Comparison of ENCODE assay signal across 23 cellular contexts in the genomic region with DNA sequence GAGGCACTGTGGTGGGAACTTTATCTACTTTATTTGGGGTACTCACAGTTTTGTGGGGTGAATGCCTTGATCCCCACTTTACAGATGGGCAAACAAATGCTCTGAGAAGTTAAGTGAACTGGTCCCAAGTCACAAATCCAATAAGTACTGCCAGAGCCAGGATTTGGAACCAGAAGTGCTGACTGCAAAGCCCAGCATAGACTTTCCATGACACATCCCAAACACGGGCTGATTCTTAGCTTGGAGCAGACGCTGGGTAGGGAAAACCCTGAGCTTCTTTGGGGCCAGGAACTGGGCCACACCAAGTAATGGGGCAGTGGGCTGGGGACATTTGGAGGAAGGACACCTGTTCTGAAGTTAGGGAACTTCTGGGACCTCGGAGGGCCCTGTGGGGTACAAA. TPM values are rescaled to one million over a fixed set of nuclear protein-coding genes. Genes with fewer than 3 reads are reported as not detected.
DNase-seq lines count a peak whose midpoint lies in the region; ATAC-seq and TF ChIP-seq lines count a peak whose summit lies in the region.
"Had no signal": no experiment of that assay in that cellular context is flagged by ENCODE, and none has a peak within 500 bp of the region (broad histone marks: within the 10 kb centered on the region; RNA-seq: fewer than 3 reads in every experiment).

No MANE protein-coding gene starts in this region.

- CTCF ChIA-PET in PC-3 (lab: Charles Lee), result no interaction called here

- H4K20me1 ChIP-seq in PC-3 (ENCODE audit: low read length), result no peaks in the 10 kb centered on the region

- no peak for TF ChIP-seq CTCF in right atrium auricular region (IDR thresholded peaks at IDR 0.05)
- TF ChIP-seq CTCF in spleen (IDR thresholded peaks at IDR 0.05 in 8 of 11, conservative IDR thresholded peaks at IDR 0.05 in 3 of 11), result no peak
- TF ChIP-seq CTCF in PC-3 (conservative IDR thresholded peaks at IDR 0.05; ENCODE audit: low read depth, low read length), result no peak
- no peak for TF ChIP-seq CTCF in Peyer's patch (IDR thresholded peaks at IDR 0.05)

- DNase-seq in Right ventricle myocardium superior, result no peak
- no peak for DNase-seq in Right ventricle myocardium inferior (ENCODE audit: missing footprints)
- DNase-seq in right atrium auricular region (ENCODE audit: low spot score), result no peak
- DNase-seq in spleen, result no peak
- DNase-seq in PC-3, result no peak
- DNase-seq in Peyer's patch, result no peak
- DNase-seq: activated CD4-positive, alpha-beta T cell treated with anti-CD3 and anti-CD28 coated beads, Interleukin-2, amount 10 ng/mL, durations not matched to agents 24 days and 14 days; activated naive CD4-positive, alpha-beta T cell treated with anti-CD3 and anti-CD28 coated beads, Interleukin-2, amount 10 ng/mL, durations not matched to agents 7 days and 5 days; amygdala; CD8-positive, alpha-beta T cell; cortex of kidney; kidney; mammary epithelial cell; NCI-H1417 treated with DMSO at 0.1 percent for 48 hours; NCI-H510A treated with DMSO at 0.1 percent for 48 hours; SK-N-SH; T-helper 2 cell had no signal

- no peaks in the 10 kb centered on the region for H3K9me2 ChIP-seq in PC-3 (replicated peaks; ENCODE audit: low read length)
- H3K9me2 ChIP-seq: SK-N-SH had no signal

- POLR2A ChIA-PET in PC-3 (lab: Charles Lee; ENCODE audit: unreplicated experiment), result no interaction called here

- H3K4me1 ChIP-seq in right atrium auricular region, result peaks cover 0 to 77% of the 10 kb centered on the region in 2 donors
- H3K4me1 ChIP-seq in spleen, result peaks cover 0 to 36% (median 0%) of the 10 kb centered on the region in 6 donors
- H3K4me1 ChIP-seq in PC-3 (ENCODE audit: insufficient read depth, low read length), result peaks cover 53% of the 10 kb centered on the region
- peaks cover 0 to 12% (median 0%) of the 10 kb centered on the region in 4 donors for H3K4me1 ChIP-seq in Peyer's patch

- H3K27me3 ChIP-seq in right atrium auricular region, result no peaks in the 10 kb centered on the region
- H3K27me3 ChIP-seq in spleen (replicated peaks in 1 of 7), result no peaks in the 10 kb centered on the region
- H3K27me3 ChIP-seq in PC-3 (ENCODE audit: low read length), result no peaks in the 10 kb centered on the region
- H3K27me3 ChIP-seq in Peyer's patch, result no peaks in the 10 kb centered on the region

- intact Hi-C loops in Right ventricle myocardium superior (cut with DNase I), result no loop called here
- intact Hi-C loops in Right ventricle myocardium inferior (cut with DNase I), result no loop called here
- intact Hi-C loops in spleen (cut with DNase I; ENCODE audit: low total_unique reads), result no loop called here
- intact Hi-C loops in PC-3 (cut with micrococcal nuclease), result loop anchor here (5.0 kb wide), 1 partner anchor 66 kb away; no protein-coding TSS in a partner anchor

- TF ChIP-seq POLR2A in spleen (IDR thresholded peaks at IDR 0.05) (no peak), Peyer's patch (IDR thresholded peaks at IDR 0.05) (no peak)

- H3K27ac ChIP-seq in right atrium auricular region (peak overlapping the region; percentile 55 to 74), spleen (peak overlapping the region in 7 of 8 donors; percentile 12 to 52 (median 36)), PC-3 (ENCODE audit: low read length) (no peak overlapping the region), Peyer's patch (peak overlapping the region in 1 of 4 donors; percentile 26)
- H3K27ac ChIP-seq: 22Rv1, RWPE1 had no signal

- no peaks in the 10 kb centered on the region for H3F3A ChIP-seq in PC-3 (ENCODE audit: low read length, unreplicated experiment)

- H3K9ac ChIP-seq in PC-3 (ENCODE audit: low read length), result no peak overlapping the region
- H3K9ac ChIP-seq: SK-N-SH had no signal

- H3K79me2 ChIP-seq in PC-3 (ENCODE audit: low read length), result no peaks in the 10 kb centered on the region

- 47 to 87% (median 78%) methylated on average over 3 of the region's 3 CpGs for WGBS in spleen, 5 donors

- H3K36me3 ChIP-seq in right atrium auricular region, result no peaks in the 10 kb centered on the region
- H3K36me3 ChIP-seq in spleen, result no peaks in the 10 kb centered on the region
- H3K36me3 ChIP-seq in PC-3 (ENCODE audit: low read depth, low read length), result no peaks in the 10 kb centered on the region
- no peaks in the 10 kb centered on the region for H3K36me3 ChIP-seq in Peyer's patch

- BruUV-seq in PC-3 (replicated peaks; lab: Mats Ljungman, UMichigan), result no TSS peak

- no peak overlapping the region for H2AFZ ChIP-seq in PC-3 (ENCODE audit: low read length)

- H3K4me3 ChIP-seq in right atrium auricular region, result no peak overlapping the region
- no peak overlapping the region for H3K4me3 ChIP-seq in spleen
- no peak overlapping the region for H3K4me3 ChIP-seq in PC-3 (ENCODE audit: low read length)
- no peak overlapping the region for H3K4me3 ChIP-seq in Peyer's patch
- H3K4me3 ChIP-seq: K562 had no signal

- H3K9me3 ChIP-seq in right atrium auricular region (no peaks in the 10 kb centered on the region), spleen (no peaks in the 10 kb centered on the region), PC-3 (ENCODE audit: low read length) (no peaks in the 10 kb centered on the region), Peyer's patch (no peaks in the 10 kb centered on the region)
- H3K9me3 ChIP-seq: SK-N-SH had no signal

- ATAC-seq in Right ventricle myocardium superior (ENCODE audit: poor library complexity), result peak; percentile 22
- no peak for ATAC-seq in Right ventricle myocardium inferior
- ATAC-seq in HG03439 (IDR thresholded peaks at IDR 0.05; ENCODE audit: unreplicated experiment), result no peak
- ATAC-seq in PC-3, result no peak
- no peak for ATAC-seq in HG03457 (IDR thresholded peaks at IDR 0.05; ENCODE audit: unreplicated experiment)
- ATAC-seq: CD8-positive, alpha-beta T cell; esophagus mucosa; K562 had no signal

- H3K4me2 ChIP-seq in PC-3 (ENCODE audit: low read length), result no peak overlapping the region
- H3K4me2 ChIP-seq: SK-N-SH had no signal

RNA-seq across cellular contexts. Expression of a gene that starts 20.3 kb away (rescaled TPM):
- total RNA-seq in Right ventricle myocardium superior (52.4 TPM), Right ventricle myocardium inferior (54.5 TPM), right atrium auricular region (10 to 100 TPM; 33.1 to 56.6 TPM), spleen (100 to 1,000 TPM in 2 of 7 donors, 10 to 100 TPM in 5; 56.7 to 135 (median 93.7) TPM), PC-3 (2014; rRNA removed) (64.3 and 69.8 TPM in 2 replicates), Peyer's patch (100 to 1,000 TPM in 3 of 4 donors, 10 to 100 TPM in 1; 65.2 to 181 (median 149) TPM)
- polyA plus RNA-seq in spleen, result 10 to 100 TPM in 1 of 3 donors, 1 to 10 TPM in 2; 4.8 to 14.5 (median 6.2) TPM
- total RNA-seq: activated CD4-positive, alpha-beta T cell treated with anti-CD3 and anti-CD28 coated beads, Interleukin-2, amount 10 ng/mL, durations not matched to agents 24 days and 14 days; CD8-positive, alpha-beta T cell had no signal
- polyA plus RNA-seq: K562 had no signal
